Comparison of ENCODE assay signal across 1 cellular context in genomic region chr2:42252464-42252863, GRCh38.
TF ChIP-seq lines count a peak whose summit lies in the region.

No MANE protein-coding gene starts in this region.

TF ChIP-seq in GM12878, 131 proteins besides CTCF, POLR2A, EP300 and RAD21 (continued from another document):
- TF ChIP-seq ZNF274 (IDR thresholded peaks at IDR 0.05; ENCODE audit: insufficient read depth, insufficient read length), result no peak
- peak; percentile 92 for TF ChIP-seq TCF7 (IDR thresholded peaks at IDR 0.05; ENCODE audit: borderline replicate concordance)
- TF ChIP-seq BCL3 (IDR thresholded peaks at IDR 0.05; ENCODE audit: borderline replicate concordance, insufficient read depth, low read depth, low read length, poor library complexity, severe bottlenecking), result no peak
- no peak for TF ChIP-seq PKNOX1 (IDR thresholded peaks at IDR 0.05)
- TF ChIP-seq ZBTB11 (CRISPR knock-in tag; IDR thresholded peaks at IDR 0.05), result no peak
- TF ChIP-seq JUNB (IDR thresholded peaks at IDR 0.05), result no peak
- TF ChIP-seq EGR1 (IDR thresholded peaks at IDR 0.05; ENCODE audit: borderline replicate concordance in 1 of 2, low read depth in 2 of 2, low read length in 2 of 2), result peak in 1 of 2 experiments; percentile 83; a peak in 1 of 3 replicates
- TF ChIP-seq MYC (IDR thresholded peaks at IDR 0.05; ENCODE audit: insufficient read depth, insufficient read length, insufficient replicate concordance, low read length, severe bottlenecking), result no peak
- no peak for TF ChIP-seq ZBTB4 (CRISPR knock-in tag; IDR thresholded peaks at IDR 0.05)
- no peak for TF ChIP-seq HDAC6 (IDR thresholded peaks at IDR 0.05; ENCODE audit: unreplicated experiment)
- no peak for TF ChIP-seq SIX5 (IDR thresholded peaks at IDR 0.05; ENCODE audit: low read depth, low read length, severe bottlenecking)
- TF ChIP-seq LARP7 (IDR thresholded peaks at IDR 0.05), result no peak
- TF ChIP-seq HSF1 (IDR thresholded peaks at IDR 0.05; ENCODE audit: low read depth, low read length), result no peak
- no peak for TF ChIP-seq ZBTB33 (IDR thresholded peaks at IDR 0.05)
- no peak for TF ChIP-seq NFIC (IDR thresholded peaks at IDR 0.05; ENCODE audit: low read depth, low read length)
- TF ChIP-seq FOXM1 (IDR thresholded peaks at IDR 0.05; ENCODE audit: low read depth, low read length), result no peak
- TF ChIP-seq DPF2 (IDR thresholded peaks at IDR 0.05), result no peak
- TF ChIP-seq HCFC1 (IDR thresholded peaks at IDR 0.05; ENCODE audit: low read length), result no peak
- no peak for TF ChIP-seq RBBP5 (conservative IDR thresholded peaks at IDR 0.05)
- TF ChIP-seq E4F1 (IDR thresholded peaks at IDR 0.05; ENCODE audit: borderline replicate concordance, partially characterized antibody), result no peak
- TF ChIP-seq PAX8 (IDR thresholded peaks at IDR 0.05), result no peak
- TF ChIP-seq NR2C2 (IDR thresholded peaks at IDR 0.05; ENCODE audit: borderline replicate concordance, control insufficient read depth, insufficient read length, low read depth), result no peak
- TF ChIP-seq MTA2 (IDR thresholded peaks at IDR 0.05; ENCODE audit: low read depth), result no peak
- TF ChIP-seq CREM (IDR thresholded peaks at IDR 0.05; ENCODE audit: low read depth), result 0 out of 2 replicates have a peak, but pooled peaks have one; percentile 35
- no peak for TF ChIP-seq POLR2AphosphoS5 (IDR thresholded peaks at IDR 0.05; ENCODE audit: low read length)
